14 cellular contexts compared by ENCODE assay signal in the genomic region with DNA sequence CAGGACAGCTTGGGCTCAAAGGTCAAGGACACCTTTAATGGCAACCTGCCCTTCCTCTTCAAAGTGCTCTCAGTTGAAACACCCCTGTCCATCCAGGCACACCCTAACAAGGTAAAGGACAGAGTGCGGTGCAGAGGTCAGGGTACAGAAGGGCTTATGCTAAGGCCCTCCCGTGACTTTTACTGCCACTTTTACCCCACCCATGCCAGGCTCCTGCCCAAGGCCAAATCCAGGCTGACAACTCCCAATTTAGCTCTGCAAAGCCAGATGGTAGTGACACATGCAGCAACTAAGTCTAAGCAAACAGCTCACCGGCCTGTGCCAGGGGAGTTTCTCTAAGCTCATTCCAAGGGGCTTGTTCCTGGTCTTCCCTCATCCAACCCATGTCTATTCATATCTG. TPM values are rescaled to one million over a fixed set of nuclear protein-coding genes. Genes with fewer than 3 reads are reported as not detected.
DNase-seq lines count a peak whose midpoint lies in the region; ATAC-seq and TF ChIP-seq lines count a peak whose summit lies in the region.
"Had no signal": no experiment of that assay in that cellular context is flagged by ENCODE, and none has a peak within 500 bp of the region (broad histone marks: within the 10 kb centered on the region; RNA-seq: fewer than 3 reads in every experiment).

No MANE protein-coding gene starts in this region.

- H3K4me1 ChIP-seq in right atrium auricular region (peaks cover 0 to 30% of the 10 kb centered on the region in 2 donors), skeletal muscle tissue (ENCODE audit: control insufficient read depth in 3 of 3, insufficient read depth in 3 of 3, low read length in 3 of 3) (peaks cover 27 to 44% (median 37%) of the 10 kb centered on the region in 3 donors)

- H3K27me3 ChIP-seq in right atrium auricular region (no peaks in the 10 kb centered on the region), skeletal muscle tissue (ENCODE audit: control insufficient read depth in 3 of 3, insufficient read depth in 3 of 3, low read length in 3 of 3) (no peaks in the 10 kb centered on the region)
- H3K27me3 ChIP-seq: breast epithelium had no signal

- H3K36me3 ChIP-seq in right atrium auricular region: peaks cover 15% of the 10 kb centered on the region
- H3K36me3 ChIP-seq in skeletal muscle tissue (ENCODE audit: control insufficient read depth in 3 of 3, insufficient read depth in 3 of 3, low read length in 3 of 3): peaks cover 28 to 29% (median 28%) of the 10 kb centered on the region in 3 donors
- H3K36me3 ChIP-seq: breast epithelium had no signal

- TF ChIP-seq CTCF in activated CD8-positive, alpha-beta T cell treated with anti-CD3 and anti-CD28 coated beads for 36 hours (IDR thresholded peaks at IDR 0.05): no peak
- TF ChIP-seq CTCF in right atrium auricular region (IDR thresholded peaks at IDR 0.05): no peak

- intact Hi-C loops in activated CD8-positive, alpha-beta T cell treated with anti-CD3 and anti-CD28 coated beads for 36 hours (cut with micrococcal nuclease): no loop called here

- H3K27ac ChIP-seq in right atrium auricular region (peak overlapping the region; percentile 85 to 91), skeletal muscle tissue (ENCODE audit: low read depth, low read length) (peak overlapping the region; percentile 82)
- H3K27ac ChIP-seq: breast epithelium had no signal

- H3K9me3 Mint-ChIP-seq in activated CD4-positive, alpha-beta T cell treated with anti-CD3 and anti-CD28 coated beads, Interleukin-2, amount 10 ng/mL, durations not matched to agents 7 days and 5 days: no peaks in the 10 kb centered on the region
- H3K9me3 Mint-ChIP-seq in activated CD8-positive, alpha-beta T cell treated with anti-CD3 and anti-CD28 coated beads for 36 hours: no peaks in the 10 kb centered on the region

- H3K9ac ChIP-seq in skeletal muscle tissue (ENCODE audit: low read depth in 1 of 3, low read length in 3 of 3): peak overlapping the region in 1 of 3 donors; percentile 99

- no peak for ATAC-seq in activated CD8-positive, alpha-beta T cell treated with anti-CD3 and anti-CD28 coated beads for 36 hours
- ATAC-seq in GM19395 (IDR thresholded peaks at IDR 0.05; ENCODE audit: unreplicated experiment) (no peak), HG03521 (IDR thresholded peaks at IDR 0.05; ENCODE audit: unreplicated experiment) (no peak)

- H3K4me3 Mint-ChIP-seq in activated CD4-positive, alpha-beta T cell treated with anti-CD3 and anti-CD28 coated beads, Interleukin-2, amount 10 ng/mL, durations not matched to agents 7 days and 5 days: peak overlapping the region; percentile 92
- H3K4me3 Mint-ChIP-seq in activated CD8-positive, alpha-beta T cell treated with anti-CD3 and anti-CD28 coated beads for 36 hours: peak overlapping the region; percentile 78

- DNase-seq in activated CD4-positive, alpha-beta T cell treated with anti-CD3 and anti-CD28 coated beads, Interleukin-2, amount 10 ng/mL, durations not matched to agents 7 days and 5 days: no peak
- DNase-seq in activated CD4-positive, alpha-beta T cell treated with anti-CD3 and anti-CD28 coated beads for 4 hours: no peak
- DNase-seq in activated CD8-positive, alpha-beta T cell treated with anti-CD3 and anti-CD28 coated beads for 36 hours: no peak
- DNase-seq in right atrium auricular region (ENCODE audit: low spot score) (no peak), HuH-7 (ENCODE audit: low spot score) (no peak)
- DNase-seq: EL; NCI-H1417; NCI-H748 treated with DMSO at 0.1 percent for 48 hours; nucleus accumbens; stimulated activated CD4-positive, alpha-beta T cell treated with anti-CD3 and anti-CD28 coated beads, Interleukin-2, amount 100 ng/mL, for 48 hours had no signal

- POLR2A ChIA-PET in activated CD4-positive, alpha-beta T cell treated with anti-CD3 and anti-CD28 coated beads, Interleukin-2, amount 10 ng/mL, durations not matched to agents 7 days and 5 days (lab: Charles Lee): no interaction called here
- POLR2A ChIA-PET in activated CD8-positive, alpha-beta T cell treated with anti-CD3 and anti-CD28 coated beads for 36 hours (lab: Charles Lee): interaction anchor here (0.7 to 2.9 kb wide), 4 partner anchors 9 to 51 kb away, joined by 3 to 19 read pairs (median 3); no protein-coding TSS in a partner anchor

- no peaks in the 10 kb centered on the region for H3K27me3 Mint-ChIP-seq in activated CD4-positive, alpha-beta T cell treated with anti-CD3 and anti-CD28 coated beads, Interleukin-2, amount 10 ng/mL, durations not matched to agents 7 days and 5 days
- no peaks in the 10 kb centered on the region for H3K27me3 Mint-ChIP-seq in activated CD8-positive, alpha-beta T cell treated with anti-CD3 and anti-CD28 coated beads for 36 hours

- H3K4me3 ChIP-seq in right atrium auricular region: no peak overlapping the region
- H3K4me3 ChIP-seq in skeletal muscle tissue (ENCODE audit: low read length in 3 of 3): no peak overlapping the region
- H3K4me3 ChIP-seq: breast epithelium had no signal

- CTCF ChIA-PET in activated CD4-positive, alpha-beta T cell treated with anti-CD3 and anti-CD28 coated beads, Interleukin-2, amount 10 ng/mL, durations not matched to agents 7 days and 5 days (lab: Charles Lee): interaction anchor here (1.0 to 2.0 kb wide), 3 partner anchors 11 to 53 kb away, joined by 3 to 13 read pairs (median 4); no protein-coding TSS in a partner anchor
- CTCF ChIA-PET in activated CD8-positive, alpha-beta T cell treated with anti-CD3 and anti-CD28 coated beads for 36 hours (lab: Charles Lee): interaction anchor here (1.6 to 6.5 kb wide), 2 partner anchors 11 to 257 kb away, joined by 4 to 52 read pairs; no protein-coding TSS in a partner anchor

- H3K36me3 Mint-ChIP-seq in activated CD4-positive, alpha-beta T cell treated with anti-CD3 and anti-CD28 coated beads, Interleukin-2, amount 10 ng/mL, durations not matched to agents 7 days and 5 days (ENCODE audit: low read depth): peaks cover 40% of the 10 kb centered on the region
- H3K36me3 Mint-ChIP-seq in activated CD8-positive, alpha-beta T cell treated with anti-CD3 and anti-CD28 coated beads for 36 hours (ENCODE audit: low read depth): peaks cover 46% of the 10 kb centered on the region

- H3K4me1 Mint-ChIP-seq in activated CD4-positive, alpha-beta T cell treated with anti-CD3 and anti-CD28 coated beads, Interleukin-2, amount 10 ng/mL, durations not matched to agents 7 days and 5 days: peaks cover 56% of the 10 kb centered on the region
- peaks cover 41% of the 10 kb centered on the region for H3K4me1 Mint-ChIP-seq in activated CD8-positive, alpha-beta T cell treated with anti-CD3 and anti-CD28 coated beads for 36 hours (ENCODE audit: low read depth)

- H3K27ac Mint-ChIP-seq in activated CD4-positive, alpha-beta T cell treated with anti-CD3 and anti-CD28 coated beads, Interleukin-2, amount 10 ng/mL, durations not matched to agents 7 days and 5 days: peak overlapping the region; percentile 88
- peak overlapping the region; percentile 87 for H3K27ac Mint-ChIP-seq in activated CD8-positive, alpha-beta T cell treated with anti-CD3 and anti-CD28 coated beads for 36 hours

- no peaks in the 10 kb centered on the region for H3K9me3 ChIP-seq in right atrium auricular region
- H3K9me3 ChIP-seq in skeletal muscle tissue (ENCODE audit: control insufficient read depth in 3 of 3, low read length in 3 of 3): no peaks in the 10 kb centered on the region
- H3K9me3 ChIP-seq: breast epithelium had no signal

RNA-seq across cellular contexts. Expression of gene MPI, which starts 1.6 kb away (rescaled TPM):
- total RNA-seq in activated CD4-positive, alpha-beta T cell treated with anti-CD3 and anti-CD28 coated beads, Interleukin-2, amount 10 ng/mL, durations not matched to agents 7 days and 5 days: 10 to 100 TPM; 58.1 to 64.1 TPM
- 10 to 100 TPM; 67.1 to 74.3 TPM for total RNA-seq in activated CD8-positive, alpha-beta T cell treated with anti-CD3 and anti-CD28 coated beads for 36 hours
- total RNA-seq in right atrium auricular region (100 to 1,000 TPM in 1 of 2 donors, 10 to 100 TPM in 1; 59.3 to 131 TPM), skeletal muscle tissue (22.4 TPM)

RNA-seq across cellular contexts. Expression of gene FAM219B, which starts 15.2 kb away (rescaled TPM):
- 10 to 100 TPM; 65.8 to 68.2 TPM for total RNA-seq in activated CD4-positive, alpha-beta T cell treated with anti-CD3 and anti-CD28 coated beads, Interleukin-2, amount 10 ng/mL, durations not matched to agents 7 days and 5 days
- 10 to 100 TPM; 36.5 to 44.7 TPM for total RNA-seq in activated CD8-positive, alpha-beta T cell treated with anti-CD3 and anti-CD28 coated beads for 36 hours
- total RNA-seq in right atrium auricular region: 10 to 100 TPM; 46.9 to 53.3 TPM
- 33.4 TPM for total RNA-seq in skeletal muscle tissue

RNA-seq across cellular contexts. Expression of gene SCAMP2, which starts 18.3 kb away (rescaled TPM):
- 100 to 1,000 TPM; 126 to 128 TPM for total RNA-seq in activated CD4-positive, alpha-beta T cell treated with anti-CD3 and anti-CD28 coated beads, Interleukin-2, amount 10 ng/mL, durations not matched to agents 7 days and 5 days
- 10 to 100 TPM; 57.8 to 58.9 TPM for total RNA-seq in activated CD8-positive, alpha-beta T cell treated with anti-CD3 and anti-CD28 coated beads for 36 hours
- total RNA-seq in right atrium auricular region (10 to 100 TPM; 72.3 to 80.9 TPM), skeletal muscle tissue (15.7 TPM)

RNA-seq across cellular contexts. Expression of gene COX5A, which starts 46.4 kb away (rescaled TPM):
- 100 to 1,000 TPM; 236 to 239 TPM for total RNA-seq in activated CD4-positive, alpha-beta T cell treated with anti-CD3 and anti-CD28 coated beads, Interleukin-2, amount 10 ng/mL, durations not matched to agents 7 days and 5 days
- 100 to 1,000 TPM; 342 TPM for total RNA-seq in activated CD8-positive, alpha-beta T cell treated with anti-CD3 and anti-CD28 coated beads for 36 hours
- total RNA-seq in right atrium auricular region (100 to 1,000 TPM; 399 to 869 TPM), skeletal muscle tissue (96.6 TPM)

RNA-seq across cellular contexts. Expression of gene ULK3, which starts 48.5 kb away (rescaled TPM):
- 10 to 100 TPM; 56.6 to 66.4 TPM for total RNA-seq in activated CD4-positive, alpha-beta T cell treated with anti-CD3 and anti-CD28 coated beads, Interleukin-2, amount 10 ng/mL, durations not matched to agents 7 days and 5 days
- total RNA-seq in activated CD8-positive, alpha-beta T cell treated with anti-CD3 and anti-CD28 coated beads for 36 hours: 10 to 100 TPM; 45.9 to 49.3 TPM
- total RNA-seq in right atrium auricular region: 10 to 100 TPM; 38.1 to 42.9 TPM
- 18.3 TPM for total RNA-seq in skeletal muscle tissue
